ENCODE assay signal across 1 cellular context in the genomic region with DNA sequence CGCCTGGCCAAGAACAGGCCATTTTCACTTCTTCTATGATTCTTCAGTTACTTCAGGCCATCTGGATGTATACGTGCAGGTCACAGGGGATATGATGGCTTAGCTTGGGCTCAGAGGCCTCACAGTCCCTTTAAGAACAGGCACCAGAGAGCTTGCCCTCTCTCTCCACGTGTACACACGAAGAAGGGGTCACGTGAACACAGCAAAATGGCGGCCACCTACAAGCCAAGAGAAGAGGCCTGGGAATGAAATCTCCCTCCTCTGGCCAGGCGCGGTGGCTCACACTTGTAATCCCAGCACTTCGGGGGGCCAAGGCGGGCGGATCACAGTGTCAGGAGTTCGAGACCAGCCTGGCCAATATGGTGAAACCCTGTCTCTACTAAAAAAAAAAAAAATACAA.
A peak's percentile ranks its signal among the peaks of the same experiment; 100 is the strongest.
TF ChIP-seq lines count a peak whose summit lies in the region.

No MANE protein-coding gene starts in this region.

TF ChIP-seq in H1, 55 proteins besides CTCF, POLR2A, EP300 and RAD21:
- 0 out of 2 replicates have a peak, but pooled peaks have one; percentile 48 for TF ChIP-seq YY1 (IDR thresholded peaks at IDR 0.05; ENCODE audit: low read depth, low read length)
